ENCODE assay signal across 29 cellular contexts in genomic region chr15:58491499-58492202, GRCh38. TPM values are rescaled to one million over a fixed set of nuclear protein-coding genes. Genes with fewer than 3 reads are reported as not detected.
DNase-seq lines count a peak whose midpoint lies in the region; ATAC-seq and TF ChIP-seq lines count a peak whose summit lies in the region.
"Had no signal": no experiment of that assay in that cellular context is flagged by ENCODE, and none has a peak within 500 bp of the region (broad histone marks: within the 10 kb centered on the region; RNA-seq: fewer than 3 reads in every experiment).

No MANE protein-coding gene starts in this region.

- in situ Hi-C loops in mammary epithelial cell (cut with MboI; ENCODE audit: low sequenced_read_pairs in 2 of 2), result no loop called here

- DNase-seq in DMS 273 (lab: John Stamatoyannopoulos, UW; ENCODE audit: unreplicated experiment) (peak; percentile 46), DMS 273 treated with DMSO at 0.1 percent for 48 hours (lab: John Stamatoyannopoulos, UW) (no peak), LHCN-M2 (ENCODE audit: low read depth) (peak; percentile 60), mammary epithelial cell (no peak), neuronal stem cell (ENCODE audit: low spot score) (no peak), sciatic nerve (ENCODE audit: low spot score) (no peak), H4 (ENCODE audit: low spot score) (no peak)
- no peak for DNase-seq in activated naive CD4-positive, alpha-beta T cell treated with anti-CD3 and anti-CD28 coated beads, Interleukin-2, amount 50 U/mL, for 72 hours (ENCODE audit: low spot score in 2 of 2)
- DNase-seq: activated CD4-positive, alpha-beta T cell treated with anti-CD3 and anti-CD28 coated beads for 48 hours; activated CD8-positive, alpha-beta memory T cell treated with anti-CD3 and anti-CD28 coated beads, Interleukin-2, amount 10 ng/mL, durations not matched to agents 7 days and 5 days; CD4-positive, alpha-beta memory T cell; GF-D8; glutamatergic neuron; GM23248; HFFc6; mesendoderm; naive thymus-derived CD8-positive, alpha-beta T cell; NCI-H146; retina; stimulated activated CD4-positive, alpha-beta T cell treated with anti-CD3 and anti-CD28 coated beads, Interleukin-12 subunit alpha, Interleukin-12 subunit beta, amount 100 ng/mL, for 4 hours; stimulated activated CD4-positive, alpha-beta T cell treated with anti-CD3 and anti-CD28 coated beads, Interleukin-4, amount 100 ng/mL, for 24 hours; stimulated activated naive CD8-positive, alpha-beta T cell treated with anti-CD3 and anti-CD28 coated beads, Interleukin-15, Interleukin-2, amounts not matched to agents 100 U/mL and 50 U/mL, for 24 hours; upper lobe of left lung had no signal

- peaks cover 7% of the 10 kb centered on the region for H3K4me1 ChIP-seq in mammary epithelial cell (ENCODE audit: insufficient read depth, low read length)
- H3K4me1 ChIP-seq in neuronal stem cell (ENCODE audit: control insufficient read depth in 2 of 2, insufficient read depth in 1 of 2, low read depth in 1 of 2, low read length in 2 of 2), result peaks cover 0 to 5% of the 10 kb centered on the region in 2 donors

- CTCF ChIA-PET in mammary epithelial cell (lab: Charles Lee; ENCODE audit: low non-redundant PET), result no interaction called here

- no peak overlapping the region for H3K4ac ChIP-seq in neuronal stem cell (ENCODE audit: low read length)

- H3K23ac ChIP-seq in neuronal stem cell (ENCODE audit: low read depth, low read length, poor library complexity), result no peak overlapping the region

- 12% methylated on average over 3 of the region's 3 CpGs for WGBS in mammary epithelial cell (ENCODE audit: low coverage, missing lambda C conversion rate)
- no CpG with 5 or more reads among the region's 3 CpGs for WGBS in neuronal stem cell (ENCODE audit: extremely low coverage in 2 of 2, insufficient read length in 2 of 2, insufficient replicate concordance in 1 of 2), 2 donors

- H3K27ac ChIP-seq in mammary epithelial cell (ENCODE audit: insufficient read depth, low read depth, low read length) (no peak overlapping the region), neuronal stem cell (replicated peaks; ENCODE audit: low read length) (no peak overlapping the region)
- H3K27ac ChIP-seq: 22Rv1, GM23248, SK-N-MC had no signal

- H3K79me2 ChIP-seq in mammary epithelial cell (ENCODE audit: insufficient read depth, low read length), result no peaks in the 10 kb centered on the region

- no peak for TF ChIP-seq CTCF in mammary epithelial cell (conservative IDR thresholded peaks at IDR 0.05 in 1 of 2, IDR thresholded peaks at IDR 0.05 in 1 of 2; ENCODE audit: extremely low read depth in 1 of 2, insufficient read depth in 1 of 2, low read depth in 1 of 2, low read length in 2 of 2)

- no peaks in the 10 kb centered on the region for H4K20me1 ChIP-seq in mammary epithelial cell (ENCODE audit: insufficient read depth, low read length)

- H4K8ac ChIP-seq in neuronal stem cell (ENCODE audit: low read depth, low read length), result no peak overlapping the region

- H2BK5ac ChIP-seq in neuronal stem cell (ENCODE audit: low read length), result no peak overlapping the region

- no peak overlapping the region for H4K91ac ChIP-seq in neuronal stem cell (ENCODE audit: low read depth, low read length, poor library complexity)

- H3K9me3 ChIP-seq in mammary epithelial cell (replicated peaks; ENCODE audit: insufficient read depth, low read length) (peaks cover 16% of the 10 kb centered on the region), neuronal stem cell (replicated peaks in 1 of 2; ENCODE audit: control insufficient read depth in 2 of 2, insufficient read depth in 1 of 2, low read depth in 1 of 2, low read length in 2 of 2) (peaks cover 2 to 6% of the 10 kb centered on the region in 2 donors)

- H2BK120ac ChIP-seq in neuronal stem cell (ENCODE audit: low read depth, low read length), result no peak overlapping the region

- no peaks in the 10 kb centered on the region for H3K9me3 Mint-ChIP-seq in activated naive CD4-positive, alpha-beta T cell treated with anti-CD3 and anti-CD28 coated beads, Interleukin-2, amount 50 U/mL, for 72 hours
- H3K9me3 Mint-ChIP-seq: activated naive CD4-positive, alpha-beta T cell treated with anti-CD3 and anti-CD28 coated beads, Interleukin-2, amount 50 U/mL, for 24 hours; IgD-negative memory B cell had no signal

- no peak overlapping the region for H2BK12ac ChIP-seq in neuronal stem cell (ENCODE audit: low read length)

- H2BK15ac ChIP-seq in neuronal stem cell (ENCODE audit: low read length), result no peak overlapping the region

- no peak overlapping the region for H3K27ac Mint-ChIP-seq in activated naive CD4-positive, alpha-beta T cell treated with anti-CD3 and anti-CD28 coated beads, Interleukin-2, amount 50 U/mL, for 72 hours
- H3K27ac Mint-ChIP-seq: activated CD8-positive, alpha-beta memory T cell treated with anti-CD3 and anti-CD28 coated beads, Interleukin-2, amount 10 ng/mL, durations not matched to agents 7 days and 5 days; activated naive CD4-positive, alpha-beta T cell treated with anti-CD3 and anti-CD28 coated beads, Interleukin-2, amount 50 U/mL, for 24 hours; CD4-positive, alpha-beta memory T cell; HFFc6; IgD-negative memory B cell; T-helper 1 cell treated with Interleukin-12 subunit alpha and Interleukin-12 subunit beta and Interleukin-4 antibody, amounts not matched to agents 30 μg/mL and 1 μg/mL, for 36 hours had no signal

- H2AFZ ChIP-seq in mammary epithelial cell (ENCODE audit: low read depth, low read length) (peak overlapping the region; percentile 45), neuronal stem cell (ENCODE audit: low read length) (no peak overlapping the region)
- H2AFZ ChIP-seq: GM23248 had no signal

- no TSS peak for BruUV-seq in mammary epithelial cell (replicated peaks; lab: Mats Ljungman, UMichigan)

- dilution Hi-C loops in mammary epithelial cell (cut with HindIII; ENCODE audit: low sequenced_read_pairs), result no loop called here

- no peak overlapping the region for H3K14ac ChIP-seq in neuronal stem cell (ENCODE audit: low read length)

- no peak overlapping the region for H2AK5ac ChIP-seq in neuronal stem cell (ENCODE audit: low read depth, low read length)

- H3K4me2 ChIP-seq in mammary epithelial cell (ENCODE audit: insufficient read depth, low read depth, low read length) (no peak overlapping the region), neuronal stem cell (ENCODE audit: insufficient read depth, low read length, poor library complexity, severe bottlenecking) (no peak overlapping the region)

- H3K36me3 ChIP-seq in mammary epithelial cell (ENCODE audit: insufficient read depth, low read length), result no peaks in the 10 kb centered on the region
- no peaks in the 10 kb centered on the region for H3K36me3 ChIP-seq in neuronal stem cell (replicated peaks in 1 of 2; ENCODE audit: control insufficient read depth in 2 of 2, insufficient read depth in 2 of 2, low read length in 2 of 2)
- H3K36me3 ChIP-seq: upper lobe of left lung had no signal

- intact Hi-C loops in mammary epithelial cell (cut with micrococcal nuclease), result no loop called here
- intact Hi-C loops in sciatic nerve (cut with DNase I), result no loop called here

- no peak overlapping the region for H3K9ac ChIP-seq in mammary epithelial cell (ENCODE audit: insufficient read depth, low read length)
- H3K9ac ChIP-seq in neuronal stem cell (ENCODE audit: low read depth, low read length, poor library complexity), result no peak overlapping the region
- H3K9ac ChIP-seq: GM23248 had no signal

- H3K27me3 ChIP-seq in mammary epithelial cell (ENCODE audit: insufficient read depth, low read length) (no peaks in the 10 kb centered on the region), neuronal stem cell (ENCODE audit: control insufficient read depth in 3 of 3, insufficient read depth in 3 of 3, low read depth in 1 of 3, low read length in 3 of 3) (no peaks in the 10 kb centered on the region)
- H3K27me3 ChIP-seq: upper lobe of left lung had no signal

- peak overlapping the region; percentile 40 for H3K18ac ChIP-seq in neuronal stem cell (ENCODE audit: low read length)

- H3K36me3 Mint-ChIP-seq in activated naive CD4-positive, alpha-beta T cell treated with anti-CD3 and anti-CD28 coated beads, Interleukin-2, amount 50 U/mL, for 72 hours, result no peaks in the 10 kb centered on the region
- H3K36me3 Mint-ChIP-seq: activated naive CD4-positive, alpha-beta T cell treated with anti-CD3 and anti-CD28 coated beads, Interleukin-2, amount 50 U/mL, for 24 hours; CD4-positive, alpha-beta memory T cell; IgD-negative memory B cell; naive thymus-derived CD8-positive, alpha-beta T cell had no signal

- H3K79me1 ChIP-seq in neuronal stem cell (ENCODE audit: low read depth, low read length), result no peaks in the 10 kb centered on the region

- no peak overlapping the region for H3K4me3 ChIP-seq in mammary epithelial cell (replicated peaks in 1 of 3; ENCODE audit: insufficient read depth in 1 of 3, low read depth in 2 of 3, low read length in 3 of 3)
- no peak overlapping the region for H3K4me3 ChIP-seq in neuronal stem cell (ENCODE audit: low read length in 2 of 2)
- H3K4me3 ChIP-seq: GM23248, SK-N-MC, upper lobe of left lung had no signal

- no peak for ATAC-seq in activated naive CD4-positive, alpha-beta T cell treated with anti-CD3 and anti-CD28 coated beads, Interleukin-2, amount 50 U/mL, for 72 hours
- no peak for ATAC-seq in sciatic nerve
- ATAC-seq: activated CD8-positive, alpha-beta memory T cell treated with anti-CD3 and anti-CD28 coated beads, Interleukin-2, amount 10 ng/mL, durations not matched to agents 7 days and 5 days; naive thymus-derived CD8-positive, alpha-beta T cell; stimulated activated naive CD8-positive, alpha-beta T cell treated with anti-CD3 and anti-CD28 coated beads, Interleukin-15, Interleukin-2, amounts not matched to agents 100 U/mL and 50 U/mL, for 24 hours had no signal

RNA-seq across cellular contexts. Expression of gene LIPC, which starts 59.9 kb away (rescaled TPM):
- total RNA-seq in LHCN-M2 (2014; rRNA removed) (0.40 and 1.3 TPM in 2 replicates), mammary epithelial cell (not detected), sciatic nerve (24.4 TPM)
- 1.00 TPM for polyA plus RNA-seq in LHCN-M2 (2012)
- not detected for polyA plus RNA-seq in mammary epithelial cell
- polyA minus RNA-seq in mammary epithelial cell, result not detected
- polyA plus RNA-seq in neuronal stem cell (2013, experiment 1 of 2), result not detected
- polyA plus RNA-seq in neuronal stem cell (2013, experiment 2 of 2), result not detected
- under 1 TPM; 0.64 to 0.98 TPM for total RNA-seq in activated naive CD4-positive, alpha-beta T cell treated with anti-CD3 and anti-CD28 coated beads, Interleukin-2, amount 50 U/mL, for 72 hours
- 0.43 and 1.6 TPM in 2 replicates for total RNA-seq in H4 (2014; rRNA removed; shearing (Covaris generic))
- total RNA-seq: cerebellum, HFFc6 had no signal

Comparison
In these comparisons a context has a peak if more than half of its experiments do, and no peak if none do; other contexts are left out.
1. DNase-seq: peak in DMS 273 (single experiment) and LHCN-M2 (single experiment); none in DMS 273 treated with DMSO at 0.1 percent for 48 hours (single experiment), mammary epithelial cell (single experiment), neuronal stem cell (single experiment), activated naive CD4-positive, alpha-beta T cell treated with anti-CD3 and anti-CD28 coated beads, Interleukin-2, amount 50 U/mL, for 72 hours (0 of 2), sciatic nerve (single experiment) and H4 (single experiment).